8 cellular contexts compared by ENCODE assay signal in genomic region chr5:134554319-134555222, GRCh38. TPM values are rescaled to one million over a fixed set of nuclear protein-coding genes. Genes with fewer than 3 reads are reported as not detected.
DNase-seq lines count a peak whose midpoint lies in the region; TF ChIP-seq lines count a peak whose summit lies in the region.

No MANE protein-coding gene starts in this region.

- H3K9me3 Mint-ChIP-seq in HFFc6, result no peaks in the 10 kb centered on the region

- peak; percentile 34; the same call in 1 of the 3 replicates for TF ChIP-seq CTCF in GM12872 (IDR thresholded peaks at IDR 0.05; ENCODE audit: insufficient read depth, low read depth, low read length)
- peak; percentile 43 for TF ChIP-seq CTCF in HFFc6 (IDR thresholded peaks at IDR 0.05)

- H3K27me3 Mint-ChIP-seq in HFFc6 (ENCODE audit: insufficient read depth), result peaks cover 3% of the 10 kb centered on the region; the same call in 1 of the 2 replicates

- H3K4me3 Mint-ChIP-seq in HFFc6, result peak overlapping the region; percentile 73

- peak overlapping the region; percentile 81 for H3K27ac Mint-ChIP-seq in HFFc6

- DNase-seq in HFFc6 (peak; percentile 100), RPMI7951 (ENCODE audit: low read depth) (peak; percentile 99), islet precursor cell (peak; percentile 84), NCI-H1436 treated with DMSO at 0.1 percent for 48 hours (lab: John Stamatoyannopoulos, UW) (no peak), amniotic stem cell (lab: John Stamatoyannopoulos, UW) (no peak)
- peak; percentile 63 for DNase-seq in stimulated activated CD4-positive, alpha-beta T cell treated with anti-CD3 and anti-CD28 coated beads, Interleukin-4, amount 100 ng/mL, for 24 hours

- H3K27ac ChIP-seq in adipose tissue (ENCODE audit: low read depth, low read length), result peak overlapping the region; percentile 40

- peaks cover 73% of the 10 kb centered on the region for H3K4me1 Mint-ChIP-seq in HFFc6 (ENCODE audit: low read depth)

- 21 to 64% (median 34%) methylated on average over 15 of the region's 15 CpGs for WGBS in adipose tissue, 3 donors

- peaks cover 21% of the 10 kb centered on the region for H3K36me3 Mint-ChIP-seq in HFFc6 (ENCODE audit: low read depth)

RNA-seq across cellular contexts. Expression of gene JADE2, which starts 29.1 kb away (rescaled TPM):
- total RNA-seq in HFFc6 (2021; fragmentation: NEBNext Ultra II Directional; extraction: Animal tissue kit (Norgen Biotek cat#: 25700)), result 10 to 100 TPM; 32.8 to 41.0 (median 39.6) TPM
- 8.3 and 10.7 TPM in 2 replicates for total RNA-seq in RPMI7951 (2014; rRNA removed; shearing (Covaris generic))
- 10 to 100 TPM; 12.5 to 17.9 (median 13.2) TPM for polyA plus RNA-seq in adipose tissue

Comparison
In these comparisons a context has a peak if more than half of its experiments do, and no peak if none do; other contexts are left out.
1. DNase-seq: peak in HFFc6 (single experiment), RPMI7951 (single experiment), islet precursor cell (single experiment) and stimulated activated CD4-positive, alpha-beta T cell treated with anti-CD3 and anti-CD28 coated beads, Interleukin-4, amount 100 ng/mL, for 24 hours (single experiment); none in NCI-H1436 treated with DMSO at 0.1 percent for 48 hours (single experiment) and amniotic stem cell (single experiment).